Comparison of ENCODE assay signal across 20 cellular contexts in the genomic region with DNA sequence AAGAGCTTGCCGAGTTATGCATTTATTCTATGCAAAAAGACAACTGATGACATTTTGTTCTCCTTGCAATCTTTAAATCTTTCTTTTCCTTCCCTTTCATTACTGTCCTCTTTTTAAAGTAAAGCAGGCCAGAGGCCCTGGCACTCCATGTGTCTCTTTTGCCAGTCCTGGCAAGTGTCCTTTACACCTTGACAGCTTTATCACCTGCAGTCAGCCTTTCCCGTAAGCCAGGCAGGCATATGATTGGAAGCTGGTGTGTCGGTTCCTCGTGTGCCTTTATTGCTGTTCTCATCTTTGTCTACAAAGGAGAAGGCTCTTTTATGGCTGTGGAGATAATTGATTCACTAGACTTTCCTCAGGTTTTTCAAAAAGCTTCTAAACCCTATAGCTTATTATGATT.
DNase-seq lines count a peak whose midpoint lies in the region; ATAC-seq and TF ChIP-seq lines count a peak whose summit lies in the region.
"Had no signal": no experiment of that assay in that cellular context is flagged by ENCODE, and none has a peak within 500 bp of the region (broad histone marks: within the 10 kb centered on the region; RNA-seq: fewer than 3 reads in every experiment).

No MANE protein-coding gene starts in this region.

- DNase-seq in cardiac muscle cell (ENCODE audit: low read depth in 1 of 2, low spot score in 1 of 2) (peak in 1 of 2 donors; percentile 53), left cardiac atrium (no peak), NCI-H526 treated with DMSO at 0.1 percent for 48 hours (lab: John Stamatoyannopoulos, UW) (peak; percentile 28), left kidney (ENCODE audit: low read depth, low spot score) (peak; percentile 57), sigmoid colon (peak; percentile 67), HCEC 1CT (no peak), NCI-H1105 treated with DMSO at 0.1 percent for 48 hours (lab: John Stamatoyannopoulos, UW) (no peak)
- DNase-seq: ACHN; BE2C; C1 segment of cervical spinal cord; CD4-positive, CD25-positive, alpha-beta regulatory T cell; CD8-positive, alpha-beta memory T cell; COR-L47; DMS 273 treated with DMSO at 0.1 percent for 48 hours; DMS53; DND-41; EL had no signal

- WGBS in sigmoid colon, 2 donors = 18 to 27% methylated on average over 4 of the region's 4 CpGs
- WGBS in gastroesophageal sphincter (ENCODE audit: low coverage in 1 of 2), 2 donors = 29 to 35% methylated on average over 3 to 4 of the region's 4 CpGs

- peak overlapping the region; percentile 14 for H3K27ac ChIP-seq in cardiac muscle cell
- H3K27ac ChIP-seq in sigmoid colon = peak overlapping the region in 1 of 4 donors; percentile 38
- no peak overlapping the region for H3K27ac ChIP-seq in gastroesophageal sphincter

- H3K4me3 ChIP-seq in cardiac muscle cell (no peak overlapping the region), sigmoid colon (no peak overlapping the region), gastroesophageal sphincter (no peak overlapping the region)
- H3K4me3 ChIP-seq: HAP-1 had no signal

- peak in 3 of 4 donors; percentile 17 to 74 (median 35) for TF ChIP-seq EP300 in sigmoid colon (IDR thresholded peaks at IDR 0.05)
- no peak for TF ChIP-seq EP300 in gastroesophageal sphincter (IDR thresholded peaks at IDR 0.05)

- H3K36me3 ChIP-seq in cardiac muscle cell (no peaks in the 10 kb centered on the region), sigmoid colon (no peaks in the 10 kb centered on the region), gastroesophageal sphincter (no peaks in the 10 kb centered on the region)
- H3K36me3 ChIP-seq: BE2C, HAP-1 had no signal

- TF ChIP-seq POLR2A in sigmoid colon (IDR thresholded peaks at IDR 0.05) = no peak
- TF ChIP-seq POLR2A in gastroesophageal sphincter (IDR thresholded peaks at IDR 0.05) = no peak

- intact Hi-C loops in left cardiac atrium (cut with DNase I) = loop anchor here (10.0 kb wide), 1 partner anchor 265 kb away; no protein-coding TSS in a partner anchor
- intact Hi-C loops in sigmoid colon (cut with DNase I) = loop anchor here (10.0 kb wide), 1 partner anchor 275 kb away; the partner anchor contains the start of gene POU3F2

- ATAC-seq in left cardiac atrium = no peak
- ATAC-seq in gastroesophageal sphincter = no peak
- ATAC-seq: HepG2 had no signal

- H3K9me3 ChIP-seq in cardiac muscle cell (ENCODE audit: low read depth) = no peaks in the 10 kb centered on the region
- no peaks in the 10 kb centered on the region for H3K9me3 ChIP-seq in sigmoid colon
- H3K9me3 ChIP-seq in gastroesophageal sphincter = no peaks in the 10 kb centered on the region
- H3K9me3 ChIP-seq: BE2C, HAP-1 had no signal

- H3K4me1 ChIP-seq in cardiac muscle cell (ENCODE audit: low read depth) (peaks cover 22% of the 10 kb centered on the region), sigmoid colon (peaks cover 0 to 15% (median 3%) of the 10 kb centered on the region in 4 donors), gastroesophageal sphincter (no peaks in the 10 kb centered on the region)
- H3K4me1 ChIP-seq: BE2C, HAP-1 had no signal

- TF ChIP-seq CTCF in cardiac muscle cell (IDR thresholded peaks at IDR 0.05; ENCODE audit: low read depth, low read length) = no peak
- TF ChIP-seq CTCF in sigmoid colon (IDR thresholded peaks at IDR 0.05) = no peak
- no peak for TF ChIP-seq CTCF in gastroesophageal sphincter (IDR thresholded peaks at IDR 0.05)

- no peaks in the 10 kb centered on the region for H3K27me3 ChIP-seq in cardiac muscle cell
- H3K27me3 ChIP-seq in sigmoid colon = no peaks in the 10 kb centered on the region
- no peaks in the 10 kb centered on the region for H3K27me3 ChIP-seq in gastroesophageal sphincter

Comparison
In these comparisons a context has a peak if more than half of its experiments do, and no peak if none do; other contexts are left out.
1. DNase-seq: peak in NCI-H526 treated with DMSO at 0.1 percent for 48 hours (single experiment), left kidney (single experiment) and sigmoid colon (single experiment); none in left cardiac atrium (single experiment), HCEC 1CT (single experiment) and NCI-H1105 treated with DMSO at 0.1 percent for 48 hours (single experiment).